Comparison of ENCODE assay signal across 2 cellular contexts in the genomic region with DNA sequence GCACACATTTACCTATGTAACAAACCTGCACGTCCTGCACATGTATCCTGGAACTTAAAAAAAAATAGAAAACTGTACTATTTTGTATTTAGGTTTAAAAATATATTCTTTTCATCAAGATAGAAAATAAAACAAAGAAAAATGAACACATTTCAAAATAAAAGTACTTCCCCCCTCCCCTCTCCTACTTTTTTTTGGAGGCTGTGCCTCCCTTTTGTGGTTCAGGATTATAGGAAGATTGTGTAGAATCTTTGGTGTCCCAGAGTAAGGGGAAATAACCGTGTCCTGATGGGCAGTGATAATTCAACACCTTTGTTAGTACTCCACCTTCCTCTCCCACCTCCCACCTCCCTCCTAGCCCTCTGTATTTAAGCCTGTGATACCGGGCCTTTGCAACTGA.
TF ChIP-seq lines count a peak whose summit lies in the region.

No MANE protein-coding gene starts in this region.

TF ChIP-seq in IMR-90, 13 proteins besides CTCF, POLR2A, EP300 and RAD21:
- TF ChIP-seq, protein P1, sequence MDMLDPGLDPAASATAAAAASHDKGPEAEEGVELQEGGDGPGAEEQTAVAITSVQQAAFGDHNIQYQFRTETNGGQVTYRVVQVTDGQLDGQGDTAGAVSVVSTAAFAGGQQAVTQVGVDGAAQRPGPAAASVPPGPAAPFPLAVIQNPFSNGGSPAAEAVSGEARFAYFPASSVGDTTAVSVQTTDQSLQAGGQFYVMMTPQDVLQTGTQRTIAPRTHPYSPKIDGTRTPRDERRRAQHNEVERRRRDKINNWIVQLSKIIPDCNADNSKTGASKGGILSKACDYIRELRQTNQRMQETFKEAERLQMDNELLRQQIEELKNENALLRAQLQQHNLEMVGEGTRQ (IDR thresholded peaks at IDR 0.05; ENCODE audit: low read depth, low read length) = no peak
- no peak for TF ChIP-seq BHLHE40 (IDR thresholded peaks at IDR 0.05; ENCODE audit: low read depth, low read length)
- TF ChIP-seq SMC3 (IDR thresholded peaks at IDR 0.05; ENCODE audit: low read depth, low read length) = no peak
- TF ChIP-seq NFE2L2 (IDR thresholded peaks at IDR 0.05; ENCODE audit: low read depth, low read length) = no peak
- TF ChIP-seq MXI1 (IDR thresholded peaks at IDR 0.05; ENCODE audit: borderline replicate concordance, low read depth, low read length) = no peak
- TF ChIP-seq RFX5 (IDR thresholded peaks at IDR 0.05; ENCODE audit: low read depth, low read length) = no peak
- TF ChIP-seq MAFK (IDR thresholded peaks at IDR 0.05; ENCODE audit: low read depth, low read length) = no peak
- TF ChIP-seq, protein P2, sequence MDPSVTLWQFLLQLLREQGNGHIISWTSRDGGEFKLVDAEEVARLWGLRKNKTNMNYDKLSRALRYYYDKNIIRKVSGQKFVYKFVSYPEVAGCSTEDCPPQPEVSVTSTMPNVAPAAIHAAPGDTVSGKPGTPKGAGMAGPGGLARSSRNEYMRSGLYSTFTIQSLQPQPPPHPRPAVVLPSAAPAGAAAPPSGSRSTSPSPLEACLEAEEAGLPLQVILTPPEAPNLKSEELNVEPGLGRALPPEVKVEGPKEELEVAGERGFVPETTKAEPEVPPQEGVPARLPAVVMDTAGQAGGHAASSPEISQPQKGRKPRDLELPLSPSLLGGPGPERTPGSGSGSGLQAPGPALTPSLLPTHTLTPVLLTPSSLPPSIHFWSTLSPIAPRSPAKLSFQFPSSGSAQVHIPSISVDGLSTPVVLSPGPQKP (IDR thresholded peaks at IDR 0.05; ENCODE audit: borderline replicate concordance, low read depth, low read length) = no peak
- no peak for TF ChIP-seq CEBPB (IDR thresholded peaks at IDR 0.05; ENCODE audit: low read depth, low read length)
- no peak for TF ChIP-seq CHD1 (IDR thresholded peaks at IDR 0.05; ENCODE audit: low read depth, low read length)
- TF ChIP-seq RCOR1 (IDR thresholded peaks at IDR 0.05; ENCODE audit: insufficient replicate concordance, low read length) = no peak
- no peak for TF ChIP-seq FOS (IDR thresholded peaks at IDR 0.05; ENCODE audit: low read depth, low read length)
- TF ChIP-seq MAZ (IDR thresholded peaks at IDR 0.05; ENCODE audit: borderline replicate concordance, low read depth, low read length) = no peak

TF ChIP-seq in K562, 482 proteins besides CTCF, POLR2A, EP300 and RAD21:
- TF ChIP-seq ZNF696 (CRISPR knock-in tag; conservative IDR thresholded peaks at IDR 0.05) (no peak), MYNN (IDR thresholded peaks at IDR 0.05) (peak; percentile 98), MYNN (CRISPR knock-in tag; IDR thresholded peaks at IDR 0.05) (peak; percentile 73; the same call in 1 of the 2 replicates)
